24 cellular contexts compared by ENCODE assay signal in genomic region chr2:29336741-29337340, GRCh38.
"Had no signal": no experiment of that assay in that cellular context is flagged by ENCODE, and none has a peak within 500 bp of the region (broad histone marks: within the 10 kb centered on the region; RNA-seq: fewer than 3 reads in every experiment).

No MANE protein-coding gene starts in this region.

- H3K27ac Mint-ChIP-seq: activated CD4-positive, alpha-beta T cell treated with anti-CD3 and anti-CD28 coated beads for 36 hours; activated naive CD8-positive, alpha-beta T cell treated with anti-CD3 and anti-CD28 coated beads for 36 hours; effector memory CD8-positive, alpha-beta T cell; mesothelial cell of epicardium; naive thymus-derived CD8-positive, alpha-beta T cell; neural progenitor cell had no signal

- H3K36me3 Mint-ChIP-seq: activated naive CD8-positive, alpha-beta T cell treated with anti-CD3 and anti-CD28 coated beads for 36 hours; mesothelial cell of epicardium; naive thymus-derived CD8-positive, alpha-beta T cell; neural progenitor cell had no signal

- DNase-seq: activated CD4-positive, alpha-beta T cell treated with anti-CD3 and anti-CD28 coated beads for 36 hours; activated CD4-positive, alpha-beta T cell treated with anti-CD3 and anti-CD28 coated beads, Interleukin-2, amount 50 U/mL, for 4 hours; activated CD4-positive, CD25-positive, alpha-beta regulatory T cell; activated effector memory CD4-positive, alpha-beta T cell treated with Interleukin-2 at 50 U/mL for 16 hours; activated naive CD4-positive, alpha-beta T cell treated with Interleukin-2 at 50 U/mL for 16 hours; activated naive CD8-positive, alpha-beta T cell treated with anti-CD3 and anti-CD28 coated beads for 36 hours; activated T-cell treated with anti-CD3 and anti-CD28 coated beads for 4 hours; adrenal gland; aorta; brain microvascular endothelial cell; effector memory CD8-positive, alpha-beta T cell; erythroblast; hippocampal formation; kidney; left colon; naive thymus-derived CD8-positive, alpha-beta T cell; occipital lobe; psoas muscle; stimulated activated CD4-positive, alpha-beta T cell treated with anti-CD3 and anti-CD28 coated beads, Interleukin-2, amount 100 ng/mL, for 48 hours; stimulated activated naive CD4-positive, alpha-beta T cell treated with Interleukin-2 at 50 U/mL for 16 hours; transverse colon had no signal

- H3K9me3 Mint-ChIP-seq: activated naive CD8-positive, alpha-beta T cell treated with anti-CD3 and anti-CD28 coated beads for 36 hours; effector memory CD8-positive, alpha-beta T cell; mesothelial cell of epicardium; naive thymus-derived CD8-positive, alpha-beta T cell; neural progenitor cell had no signal

- H3K4me3 Mint-ChIP-seq: activated CD4-positive, alpha-beta T cell treated with anti-CD3 and anti-CD28 coated beads for 36 hours; activated naive CD8-positive, alpha-beta T cell treated with anti-CD3 and anti-CD28 coated beads for 36 hours; effector memory CD8-positive, alpha-beta T cell; mesothelial cell of epicardium; naive thymus-derived CD8-positive, alpha-beta T cell; neural progenitor cell had no signal

- ATAC-seq: activated CD4-positive, alpha-beta T cell treated with anti-CD3 and anti-CD28 coated beads for 36 hours; effector memory CD8-positive, alpha-beta T cell; gastroesophageal sphincter; left colon; naive thymus-derived CD8-positive, alpha-beta T cell; psoas muscle had no signal

- H3K4me1 Mint-ChIP-seq: activated CD4-positive, alpha-beta T cell treated with anti-CD3 and anti-CD28 coated beads for 36 hours; activated naive CD8-positive, alpha-beta T cell treated with anti-CD3 and anti-CD28 coated beads for 36 hours; mesothelial cell of epicardium had no signal
